ENCODE assay signal across 8 cellular contexts in genomic region chr2:30225131-30225762, GRCh38. TPM values are rescaled to one million over a fixed set of nuclear protein-coding genes. Genes with fewer than 3 reads are reported as not detected.
DNase-seq lines count a peak whose midpoint lies in the region; ATAC-seq and TF ChIP-seq lines count a peak whose summit lies in the region.

No MANE protein-coding gene starts in this region.

- H3K9me3 Mint-ChIP-seq in glutamatergic neuron (ENCODE audit: unreplicated experiment) = peaks cover 4% of the 10 kb centered on the region

- peak overlapping the region; percentile 16 to 38 (median 36) for H3K4me3 ChIP-seq in Peyer's patch
- H3K4me3 ChIP-seq in body of pancreas = no peak overlapping the region
- peak overlapping the region; percentile 33 for H3K4me3 ChIP-seq in suprapubic skin

- H3K9me3 ChIP-seq in Peyer's patch (no peaks in the 10 kb centered on the region), body of pancreas (no peaks in the 10 kb centered on the region), suprapubic skin (no peaks in the 10 kb centered on the region)

- no peak for TF ChIP-seq EP300 in suprapubic skin (IDR thresholded peaks at IDR 0.05)

- intact Hi-C loops in body of pancreas (cut with DNase I) = no loop called here

- peaks cover 2% of the 10 kb centered on the region for H3K4me1 Mint-ChIP-seq in glutamatergic neuron (ENCODE audit: low read depth, unreplicated experiment)

- TF ChIP-seq POLR2A in Peyer's patch (IDR thresholded peaks at IDR 0.05) (peak in 1 of 2 donors; percentile 28), body of pancreas (IDR thresholded peaks at IDR 0.05) (no peak), suprapubic skin (IDR thresholded peaks at IDR 0.05) (no peak)

- no peaks in the 10 kb centered on the region for H3K36me3 Mint-ChIP-seq in glutamatergic neuron (ENCODE audit: unreplicated experiment)

- H3K27ac ChIP-seq in Peyer's patch (peak overlapping the region; percentile 78 to 91 (median 82)), body of pancreas (peak overlapping the region in 2 of 4 donors; percentile 40 to 50), suprapubic skin (peak overlapping the region; percentile 51)

- H3K27me3 Mint-ChIP-seq in glutamatergic neuron (ENCODE audit: unreplicated experiment) = peaks cover 7% of the 10 kb centered on the region

- H3K4me3 Mint-ChIP-seq in glutamatergic neuron (ENCODE audit: unreplicated experiment) = no peak overlapping the region

- H3K27ac Mint-ChIP-seq in glutamatergic neuron (ENCODE audit: unreplicated experiment) = no peak overlapping the region

- H3K4me1 ChIP-seq in Peyer's patch = peaks cover 0 to 29% (median 19%) of the 10 kb centered on the region in 4 donors
- H3K4me1 ChIP-seq in body of pancreas = no peaks in the 10 kb centered on the region
- peaks cover 19% of the 10 kb centered on the region for H3K4me1 ChIP-seq in suprapubic skin

- H3K27me3 ChIP-seq in Peyer's patch (no peaks in the 10 kb centered on the region), body of pancreas (no peaks in the 10 kb centered on the region), suprapubic skin (no peaks in the 10 kb centered on the region)

- no peaks in the 10 kb centered on the region for H3K36me3 ChIP-seq in Peyer's patch
- H3K36me3 ChIP-seq in body of pancreas (replicated peaks in 1 of 2; ENCODE audit: insufficient read depth in 1 of 2, low read depth in 2 of 2) = no peaks in the 10 kb centered on the region
- H3K36me3 ChIP-seq in suprapubic skin = no peaks in the 10 kb centered on the region

- ATAC-seq in HG03039 (IDR thresholded peaks at IDR 0.05; ENCODE audit: unreplicated experiment) (peak; percentile 45), body of pancreas (peak; percentile 51), left lobe of liver (peak; percentile 52)

- DNase-seq in stimulated activated CD8-positive, alpha-beta memory T cell treated with anti-CD3 and anti-CD28 coated beads, Interleukin-12 subunit alpha, Interleukin-12 subunit beta, amount 100 ng/mL, for 4 hours (ENCODE audit: low read depth) = peak; percentile 22
- DNase-seq in stimulated activated CD8-positive, alpha-beta memory T cell treated with anti-CD3 and anti-CD28 coated beads, Interleukin-4, amount 100 ng/mL, for 48 hours = no peak
- peak in 2 of 3 donors; percentile 70 to 78 for DNase-seq in Peyer's patch
- DNase-seq in body of pancreas = no peak
- no peak for DNase-seq in left lobe of liver (ENCODE audit: low spot score)
- DNase-seq in suprapubic skin (ENCODE audit: low spot score in 2 of 2) = no peak
- no peak for DNase-seq in glutamatergic neuron

- WGBS in body of pancreas, 2 donors = 55 to 63% methylated on average over 8 of the region's 8 CpGs
- WGBS in suprapubic skin = 23% methylated on average over 8 of the region's 8 CpGs

- TF ChIP-seq CTCF in Peyer's patch (IDR thresholded peaks at IDR 0.05) = peak in 2 of 6 experiments; percentile 1 to 28
- no peak for TF ChIP-seq CTCF in body of pancreas (IDR thresholded peaks at IDR 0.05)
- TF ChIP-seq CTCF in suprapubic skin (IDR thresholded peaks at IDR 0.05) = no peak
- no peak for TF ChIP-seq CTCF in glutamatergic neuron (IDR thresholded peaks at IDR 0.05; ENCODE audit: partially characterized antibody, unreplicated experiment)

RNA-seq across cellular contexts. Expression of gene LBH, which starts 6.1 kb away (rescaled TPM):
- total RNA-seq in Peyer's patch (10 to 100 TPM; 10.9 to 44.6 (median 14.8) TPM), body of pancreas (10 to 100 TPM; 10.9 to 23.1 TPM), left lobe of liver (7.6 TPM), suprapubic skin (10 to 100 TPM; 14.9 to 41.1 (median 30.0) TPM), glutamatergic neuron (ENCODE audit: unreplicated experiment) (112 TPM)

Comparison
In these comparisons a context has a peak if more than half of its experiments do, and no peak if none do; other contexts are left out.
1. DNase-seq: peak in stimulated activated CD8-positive, alpha-beta memory T cell treated with anti-CD3 and anti-CD28 coated beads, Interleukin-12 subunit alpha, Interleukin-12 subunit beta, amount 100 ng/mL, for 4 hours (single experiment) and Peyer's patch (2 of 3); none in stimulated activated CD8-positive, alpha-beta memory T cell treated with anti-CD3 and anti-CD28 coated beads, Interleukin-4, amount 100 ng/mL, for 48 hours (single experiment), body of pancreas (0 of 4), left lobe of liver (single experiment), suprapubic skin (0 of 2) and glutamatergic neuron (single experiment).
2. H3K4me3 ChIP-seq: peak in Peyer's patch (4 of 4) and suprapubic skin (single experiment); none in body of pancreas (0 of 2).
3. Peak in every context shown above with its lines, with median percentiles within 50 percentile points of each other: ATAC-seq.